Comparison of ENCODE assay signal across 8 cellular contexts in the genomic region with DNA sequence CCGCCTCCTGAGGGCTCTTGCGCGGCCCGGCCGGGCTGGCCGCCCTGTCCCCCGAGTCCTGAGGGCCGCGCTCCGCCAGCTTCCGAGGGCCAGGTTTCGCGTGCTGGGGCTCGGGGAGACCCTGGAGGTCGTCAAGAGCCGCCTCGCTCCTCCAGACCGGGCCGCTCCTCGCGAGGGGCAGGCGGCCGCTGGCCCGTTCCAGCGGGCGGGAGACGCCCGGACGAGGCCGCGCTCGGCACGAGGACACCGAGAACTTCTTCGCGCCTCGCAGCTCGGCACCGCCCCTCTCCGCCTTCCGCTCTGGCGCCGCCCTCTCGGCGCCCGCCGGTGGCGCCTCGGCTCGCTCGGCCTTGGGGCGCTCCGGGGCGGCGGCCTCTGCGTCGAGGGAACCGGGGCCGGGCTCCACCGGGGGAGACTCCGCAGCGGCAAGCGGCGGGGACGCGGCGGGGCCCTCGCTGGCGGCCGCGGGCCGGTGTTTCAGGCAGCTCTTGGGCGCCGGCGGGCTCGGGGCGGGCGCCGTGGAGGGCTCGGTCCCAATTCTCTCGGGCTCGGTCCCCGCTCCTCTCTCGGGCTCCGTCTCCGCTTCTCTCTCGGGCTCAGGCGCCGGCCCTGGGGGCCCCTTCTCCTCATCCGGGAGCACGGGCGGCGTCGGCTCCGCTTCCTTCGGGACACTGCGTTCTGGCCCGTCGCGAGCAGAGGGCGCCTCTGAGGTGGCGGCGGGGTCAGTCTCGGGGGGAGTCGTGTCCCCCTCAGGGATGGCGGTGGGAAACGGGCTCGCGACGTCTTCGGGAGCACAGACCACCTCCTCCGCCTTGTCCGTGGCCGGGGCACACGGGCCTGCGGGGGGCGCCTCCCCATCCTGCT.
A peak's percentile ranks its signal among the peaks of the same experiment; 100 is the strongest.
DNase-seq lines count a peak whose midpoint lies in the region; ATAC-seq and TF ChIP-seq lines count a peak whose summit lies in the region.

No MANE protein-coding gene starts in this region.

- CTCF ChIA-PET in CD4-positive, alpha-beta T cell (lab: Charles Lee) = interaction anchor here (0.6 to 3.3 kb wide), 17 partner anchors 8 to 244 kb away, joined by 3 to 18 read pairs (median 3); partner anchors contain the start of gene MGAT4A
- CTCF ChIA-PET in naive thymus-derived CD4-positive, alpha-beta T cell (lab: Charles Lee) = interaction anchor here (0.7 to 1.4 kb wide), 4 partner anchors 10 to 55 kb away, joined by 3 to 6 read pairs (median 4); no protein-coding TSS in a partner anchor

- no peaks in the 10 kb centered on the region for H3K36me3 Mint-ChIP-seq in CD4-positive, alpha-beta T cell (ENCODE audit: low read depth)
- peaks cover 3% of the 10 kb centered on the region for H3K36me3 Mint-ChIP-seq in endothelial cell (ENCODE audit: low read depth, unreplicated experiment)
- peaks cover 0 to 9% (median 0%) of the 10 kb centered on the region in 5 donors for H3K36me3 Mint-ChIP-seq in naive thymus-derived CD4-positive, alpha-beta T cell
- no peaks in the 10 kb centered on the region for H3K36me3 Mint-ChIP-seq in stimulated activated effector memory CD8-positive, alpha-beta T cell treated with anti-CD3 and anti-CD28 coated beads, Interleukin-12 subunit alpha, Interleukin-12 subunit beta, amount 100 ng/mL, for 72 hours

- peak; percentile 43 for TF ChIP-seq CTCF in CD4-positive, alpha-beta T cell (IDR thresholded peaks at IDR 0.05)
- TF ChIP-seq CTCF in endothelial cell (IDR thresholded peaks at IDR 0.05; ENCODE audit: unreplicated experiment) = peak; percentile 54

- DNase-seq in CD4-positive, alpha-beta T cell = peak; percentile 33 to 74 (median 52)
- peak; percentile 20 to 27 for DNase-seq in activated CD8-positive, alpha-beta memory T cell treated with anti-CD3 and anti-CD28 coated beads for 4 hours (ENCODE audit: low read depth in 2 of 2)
- DNase-seq in endothelial cell (ENCODE audit: low spot score) (peak; percentile 57), NCI-H2171 treated with DMSO at 0.1 percent for 48 hours (lab: John Stamatoyannopoulos, UW) (no peak), NCI-H1417 treated with DMSO at 0.1 percent for 48 hours (lab: John Stamatoyannopoulos, UW) (no peak), NCI-H345 (lab: John Stamatoyannopoulos, UW) (no peak)
- peak; percentile 49 to 78 (median 66) for DNase-seq in naive thymus-derived CD4-positive, alpha-beta T cell
- peak; percentile 37 to 71 for DNase-seq in stimulated activated effector memory CD8-positive, alpha-beta T cell treated with anti-CD3 and anti-CD28 coated beads, Interleukin-12 subunit alpha, Interleukin-12 subunit beta, amount 100 ng/mL, for 72 hours (ENCODE audit: low spot score in 2 of 2)

- H3K4me1 Mint-ChIP-seq in CD4-positive, alpha-beta T cell (ENCODE audit: low read depth) = peaks cover 53% of the 10 kb centered on the region
- H3K4me1 Mint-ChIP-seq in endothelial cell (ENCODE audit: unreplicated experiment) = peaks cover 24% of the 10 kb centered on the region
- H3K4me1 Mint-ChIP-seq in naive thymus-derived CD4-positive, alpha-beta T cell = peaks cover 19 to 40% (median 25%) of the 10 kb centered on the region in 7 donors
- peaks cover 22% of the 10 kb centered on the region for H3K4me1 Mint-ChIP-seq in stimulated activated effector memory CD8-positive, alpha-beta T cell treated with anti-CD3 and anti-CD28 coated beads, Interleukin-12 subunit alpha, Interleukin-12 subunit beta, amount 100 ng/mL, for 72 hours

- H3K27me3 ChIP-seq in CD4-positive, alpha-beta T cell (ENCODE audit: control insufficient read depth, insufficient read depth, low read length) = no peaks in the 10 kb centered on the region
- no peaks in the 10 kb centered on the region for H3K27me3 ChIP-seq in naive thymus-derived CD4-positive, alpha-beta T cell (ENCODE audit: control insufficient read depth in 2 of 2, insufficient read depth in 2 of 2, low read length in 2 of 2)

- peak overlapping the region; percentile 62 for H3K4me3 Mint-ChIP-seq in CD4-positive, alpha-beta T cell
- no peak overlapping the region for H3K4me3 Mint-ChIP-seq in endothelial cell (ENCODE audit: unreplicated experiment)
- peak overlapping the region in 9 of 10 donors; percentile 24 to 63 (median 45) for H3K4me3 Mint-ChIP-seq in naive thymus-derived CD4-positive, alpha-beta T cell
- H3K4me3 Mint-ChIP-seq in stimulated activated effector memory CD8-positive, alpha-beta T cell treated with anti-CD3 and anti-CD28 coated beads, Interleukin-12 subunit alpha, Interleukin-12 subunit beta, amount 100 ng/mL, for 72 hours = peak overlapping the region; percentile 55

- H3K4me3 ChIP-seq in naive thymus-derived CD4-positive, alpha-beta T cell (ENCODE audit: low read length) = peak overlapping the region; percentile 43

- H3K4me1 ChIP-seq in naive thymus-derived CD4-positive, alpha-beta T cell (ENCODE audit: control insufficient read depth in 2 of 2, insufficient read depth in 2 of 2, low read length in 2 of 2) = peaks cover 0 to under 1% of the 10 kb centered on the region in 2 donors

- intact Hi-C loops in CD4-positive, alpha-beta T cell (cut with DNase I, micrococcal nuclease) = loop anchor here (2.0 to 10.0 kb wide), 4 partner anchors 50 to 1108 kb away; partner anchors contain the start of gene ZAP70 (in 1 of the 2)
- intact Hi-C loops in naive thymus-derived CD4-positive, alpha-beta T cell (cut with micrococcal nuclease) = loop anchor here (1.0 to 2.0 kb wide), 5 partner anchors 13 to 92 kb away; no protein-coding TSS in a partner anchor

- ATAC-seq in CD4-positive, alpha-beta T cell (ENCODE audit: poor library complexity) = peak; percentile 91
- ATAC-seq in naive thymus-derived CD4-positive, alpha-beta T cell = peak; percentile 94
- ATAC-seq in stimulated activated effector memory CD8-positive, alpha-beta T cell treated with anti-CD3 and anti-CD28 coated beads, Interleukin-12 subunit alpha, Interleukin-12 subunit beta, amount 100 ng/mL, for 72 hours = peak; percentile 88

- POLR2A ChIA-PET in CD4-positive, alpha-beta T cell (lab: Charles Lee) = interaction anchor here (0.8 to 6.3 kb wide), 14 partner anchors 14 to 319 kb away, joined by 3 to 46 read pairs (median 4); partner anchors contain the start of gene C2orf15
- POLR2A ChIA-PET in naive thymus-derived CD4-positive, alpha-beta T cell (lab: Charles Lee) = interaction anchor here (1.2 to 4.7 kb wide), 11 partner anchors 11 to 174 kb away, joined by 3 to 40 read pairs (median 4); partner anchors contain the start of gene MGAT4A

- no peak overlapping the region for H3K27ac ChIP-seq in CD4-positive, alpha-beta T cell (ENCODE audit: low read depth, low read length)
- H3K27ac ChIP-seq in naive thymus-derived CD4-positive, alpha-beta T cell (ENCODE audit: low read depth, low read length) = peak overlapping the region; percentile 66

- H3K9me3 Mint-ChIP-seq in CD4-positive, alpha-beta T cell = no peaks in the 10 kb centered on the region
- no peaks in the 10 kb centered on the region for H3K9me3 Mint-ChIP-seq in endothelial cell (ENCODE audit: unreplicated experiment)
- peaks cover 0 to 2% (median 0%) of the 10 kb centered on the region in 11 donors for H3K9me3 Mint-ChIP-seq in naive thymus-derived CD4-positive, alpha-beta T cell
- no peaks in the 10 kb centered on the region for H3K9me3 Mint-ChIP-seq in stimulated activated effector memory CD8-positive, alpha-beta T cell treated with anti-CD3 and anti-CD28 coated beads, Interleukin-12 subunit alpha, Interleukin-12 subunit beta, amount 100 ng/mL, for 72 hours

- H3K27ac Mint-ChIP-seq in CD4-positive, alpha-beta T cell = no peak overlapping the region
- no peak overlapping the region for H3K27ac Mint-ChIP-seq in endothelial cell (ENCODE audit: unreplicated experiment)
- H3K27ac Mint-ChIP-seq in naive thymus-derived CD4-positive, alpha-beta T cell = no peak overlapping the region
- H3K27ac Mint-ChIP-seq in stimulated activated effector memory CD8-positive, alpha-beta T cell treated with anti-CD3 and anti-CD28 coated beads, Interleukin-12 subunit alpha, Interleukin-12 subunit beta, amount 100 ng/mL, for 72 hours = no peak overlapping the region

- no peaks in the 10 kb centered on the region for H3K27me3 Mint-ChIP-seq in CD4-positive, alpha-beta T cell
- peaks cover 4% of the 10 kb centered on the region for H3K27me3 Mint-ChIP-seq in endothelial cell (ENCODE audit: unreplicated experiment)
- peaks cover 0 to 9% (median 0%) of the 10 kb centered on the region in 5 donors for H3K27me3 Mint-ChIP-seq in naive thymus-derived CD4-positive, alpha-beta T cell

- H3K9me3 ChIP-seq in CD4-positive, alpha-beta T cell (ENCODE audit: control insufficient read depth, low read length) = no peaks in the 10 kb centered on the region
- no peaks in the 10 kb centered on the region for H3K9me3 ChIP-seq in naive thymus-derived CD4-positive, alpha-beta T cell (ENCODE audit: control insufficient read depth in 2 of 3, low read length in 3 of 3)

- H3K36me3 ChIP-seq in naive thymus-derived CD4-positive, alpha-beta T cell (ENCODE audit: control insufficient read depth in 2 of 3, insufficient read depth in 3 of 3, low read length in 3 of 3) = no peaks in the 10 kb centered on the region

Comparison
In these comparisons a context has a peak if more than half of its experiments do, and no peak if none do; other contexts are left out.
1. DNase-seq: peak in CD4-positive, alpha-beta T cell (10 of 10), activated CD8-positive, alpha-beta memory T cell treated with anti-CD3 and anti-CD28 coated beads for 4 hours (2 of 2), endothelial cell (single experiment), naive thymus-derived CD4-positive, alpha-beta T cell (9 of 9) and stimulated activated effector memory CD8-positive, alpha-beta T cell treated with anti-CD3 and anti-CD28 coated beads, Interleukin-12 subunit alpha, Interleukin-12 subunit beta, amount 100 ng/mL, for 72 hours (2 of 2); none in NCI-H2171 treated with DMSO at 0.1 percent for 48 hours (single experiment), NCI-H1417 treated with DMSO at 0.1 percent for 48 hours (single experiment) and NCI-H345 (single experiment).
2. Peak in every context shown above with its lines, with median percentiles within 50 percentile points of each other: ATAC-seq.